ENCODE assay signal across 1 cellular context in the genomic region with DNA sequence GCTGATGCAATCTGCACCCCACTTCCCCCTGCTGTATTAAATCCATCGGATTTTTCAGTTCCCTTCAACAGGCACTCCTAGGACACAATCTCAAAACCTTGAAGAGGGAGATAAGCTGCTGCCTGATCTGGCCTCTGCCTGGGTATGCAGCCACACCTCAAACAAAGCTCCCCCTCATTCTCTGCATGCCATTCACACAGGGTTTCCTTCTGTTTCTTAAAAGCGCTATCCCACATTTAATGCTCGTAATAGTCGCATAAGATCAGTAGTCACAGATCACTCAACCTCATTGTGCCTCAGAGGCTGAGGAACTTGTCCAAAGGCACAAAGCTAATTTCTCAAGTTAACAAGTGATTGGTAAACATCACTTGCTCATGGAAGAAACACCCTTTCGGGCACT.
TF ChIP-seq lines count a peak whose summit lies in the region.

No MANE protein-coding gene starts in this region.

TF ChIP-seq in H1, 55 proteins besides CTCF, POLR2A, EP300 and RAD21:
- no peak for TF ChIP-seq SAP30 (IDR thresholded peaks at IDR 0.05; ENCODE audit: insufficient read depth, insufficient replicate concordance, low read length)
- TF ChIP-seq, protein P1, sequence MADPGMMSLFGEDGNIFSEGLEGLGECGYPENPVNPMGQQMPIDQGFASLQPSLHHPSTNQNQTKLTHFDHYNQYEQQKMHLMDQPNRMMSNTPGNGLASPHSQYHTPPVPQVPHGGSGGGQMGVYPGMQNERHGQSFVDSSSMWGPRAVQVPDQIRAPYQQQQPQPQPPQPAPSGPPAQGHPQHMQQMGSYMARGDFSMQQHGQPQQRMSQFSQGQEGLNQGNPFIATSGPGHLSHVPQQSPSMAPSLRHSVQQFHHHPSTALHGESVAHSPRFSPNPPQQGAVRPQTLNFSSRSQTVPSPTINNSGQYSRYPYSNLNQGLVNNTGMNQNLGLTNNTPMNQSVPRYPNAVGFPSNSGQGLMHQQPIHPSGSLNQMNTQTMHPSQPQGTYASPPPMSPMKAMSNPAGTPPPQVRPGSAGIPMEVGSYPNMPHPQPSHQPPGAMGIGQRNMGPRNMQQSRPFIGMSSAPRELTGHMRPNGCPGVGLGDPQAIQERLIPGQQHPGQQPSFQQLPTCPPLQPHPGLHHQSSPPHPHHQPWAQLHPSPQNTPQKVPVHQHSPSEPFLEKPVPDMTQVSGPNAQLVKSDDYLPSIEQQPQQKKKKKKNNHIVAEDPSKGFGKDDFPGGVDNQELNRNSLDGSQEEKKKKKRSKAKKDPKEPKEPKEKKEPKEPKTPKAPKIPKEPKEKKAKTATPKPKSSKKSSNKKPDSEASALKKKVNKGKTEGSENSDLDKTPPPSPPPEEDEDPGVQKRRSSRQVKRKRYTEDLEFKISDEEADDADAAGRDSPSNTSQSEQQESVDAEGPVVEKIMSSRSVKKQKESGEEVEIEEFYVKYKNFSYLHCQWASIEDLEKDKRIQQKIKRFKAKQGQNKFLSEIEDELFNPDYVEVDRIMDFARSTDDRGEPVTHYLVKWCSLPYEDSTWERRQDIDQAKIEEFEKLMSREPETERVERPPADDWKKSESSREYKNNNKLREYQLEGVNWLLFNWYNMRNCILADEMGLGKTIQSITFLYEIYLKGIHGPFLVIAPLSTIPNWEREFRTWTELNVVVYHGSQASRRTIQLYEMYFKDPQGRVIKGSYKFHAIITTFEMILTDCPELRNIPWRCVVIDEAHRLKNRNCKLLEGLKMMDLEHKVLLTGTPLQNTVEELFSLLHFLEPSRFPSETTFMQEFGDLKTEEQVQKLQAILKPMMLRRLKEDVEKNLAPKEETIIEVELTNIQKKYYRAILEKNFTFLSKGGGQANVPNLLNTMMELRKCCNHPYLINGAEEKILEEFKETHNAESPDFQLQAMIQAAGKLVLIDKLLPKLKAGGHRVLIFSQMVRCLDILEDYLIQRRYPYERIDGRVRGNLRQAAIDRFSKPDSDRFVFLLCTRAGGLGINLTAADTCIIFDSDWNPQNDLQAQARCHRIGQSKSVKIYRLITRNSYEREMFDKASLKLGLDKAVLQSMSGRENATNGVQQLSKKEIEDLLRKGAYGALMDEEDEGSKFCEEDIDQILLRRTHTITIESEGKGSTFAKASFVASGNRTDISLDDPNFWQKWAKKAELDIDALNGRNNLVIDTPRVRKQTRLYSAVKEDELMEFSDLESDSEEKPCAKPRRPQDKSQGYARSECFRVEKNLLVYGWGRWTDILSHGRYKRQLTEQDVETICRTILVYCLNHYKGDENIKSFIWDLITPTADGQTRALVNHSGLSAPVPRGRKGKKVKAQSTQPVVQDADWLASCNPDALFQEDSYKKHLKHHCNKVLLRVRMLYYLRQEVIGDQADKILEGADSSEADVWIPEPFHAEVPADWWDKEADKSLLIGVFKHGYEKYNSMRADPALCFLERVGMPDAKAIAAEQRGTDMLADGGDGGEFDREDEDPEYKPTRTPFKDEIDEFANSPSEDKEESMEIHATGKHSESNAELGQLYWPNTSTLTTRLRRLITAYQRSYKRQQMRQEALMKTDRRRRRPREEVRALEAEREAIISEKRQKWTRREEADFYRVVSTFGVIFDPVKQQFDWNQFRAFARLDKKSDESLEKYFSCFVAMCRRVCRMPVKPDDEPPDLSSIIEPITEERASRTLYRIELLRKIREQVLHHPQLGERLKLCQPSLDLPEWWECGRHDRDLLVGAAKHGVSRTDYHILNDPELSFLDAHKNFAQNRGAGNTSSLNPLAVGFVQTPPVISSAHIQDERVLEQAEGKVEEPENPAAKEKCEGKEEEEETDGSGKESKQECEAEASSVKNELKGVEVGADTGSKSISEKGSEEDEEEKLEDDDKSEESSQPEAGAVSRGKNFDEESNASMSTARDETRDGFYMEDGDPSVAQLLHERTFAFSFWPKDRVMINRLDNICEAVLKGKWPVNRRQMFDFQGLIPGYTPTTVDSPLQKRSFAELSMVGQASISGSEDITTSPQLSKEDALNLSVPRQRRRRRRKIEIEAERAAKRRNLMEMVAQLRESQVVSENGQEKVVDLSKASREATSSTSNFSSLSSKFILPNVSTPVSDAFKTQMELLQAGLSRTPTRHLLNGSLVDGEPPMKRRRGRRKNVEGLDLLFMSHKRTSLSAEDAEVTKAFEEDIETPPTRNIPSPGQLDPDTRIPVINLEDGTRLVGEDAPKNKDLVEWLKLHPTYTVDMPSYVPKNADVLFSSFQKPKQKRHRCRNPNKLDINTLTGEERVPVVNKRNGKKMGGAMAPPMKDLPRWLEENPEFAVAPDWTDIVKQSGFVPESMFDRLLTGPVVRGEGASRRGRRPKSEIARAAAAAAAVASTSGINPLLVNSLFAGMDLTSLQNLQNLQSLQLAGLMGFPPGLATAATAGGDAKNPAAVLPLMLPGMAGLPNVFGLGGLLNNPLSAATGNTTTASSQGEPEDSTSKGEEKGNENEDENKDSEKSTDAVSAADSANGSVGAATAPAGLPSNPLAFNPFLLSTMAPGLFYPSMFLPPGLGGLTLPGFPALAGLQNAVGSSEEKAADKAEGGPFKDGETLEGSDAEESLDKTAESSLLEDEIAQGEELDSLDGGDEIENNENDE (IDR thresholded peaks at IDR 0.05; ENCODE audit: insufficient replicate concordance, low read length) = no peak
- TF ChIP-seq, protein P2, sequence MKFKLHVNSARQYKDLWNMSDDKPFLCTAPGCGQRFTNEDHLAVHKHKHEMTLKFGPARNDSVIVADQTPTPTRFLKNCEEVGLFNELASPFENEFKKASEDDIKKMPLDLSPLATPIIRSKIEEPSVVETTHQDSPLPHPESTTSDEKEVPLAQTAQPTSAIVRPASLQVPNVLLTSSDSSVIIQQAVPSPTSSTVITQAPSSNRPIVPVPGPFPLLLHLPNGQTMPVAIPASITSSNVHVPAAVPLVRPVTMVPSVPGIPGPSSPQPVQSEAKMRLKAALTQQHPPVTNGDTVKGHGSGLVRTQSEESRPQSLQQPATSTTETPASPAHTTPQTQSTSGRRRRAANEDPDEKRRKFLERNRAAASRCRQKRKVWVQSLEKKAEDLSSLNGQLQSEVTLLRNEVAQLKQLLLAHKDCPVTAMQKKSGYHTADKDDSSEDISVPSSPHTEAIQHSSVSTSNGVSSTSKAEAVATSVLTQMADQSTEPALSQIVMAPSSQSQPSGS (IDR thresholded peaks at IDR 0.05; ENCODE audit: low read length) = no peak
- TF ChIP-seq KDM4A (IDR thresholded peaks at IDR 0.05; ENCODE audit: low read depth, low read length, severe bottlenecking) = no peak
